ENCODE assay signal across 17 cellular contexts in genomic region chr3:183907911-183908331, GRCh38. TPM values are rescaled to one million over a fixed set of nuclear protein-coding genes. Genes with fewer than 3 reads are reported as not detected.
A peak's percentile ranks its signal among the peaks of the same experiment; 100 is the strongest.
DNase-seq lines count a peak whose midpoint lies in the region.
"Had no signal": no experiment of that assay in that cellular context is flagged by ENCODE, and none has a peak within 500 bp of the region (broad histone marks: within the 10 kb centered on the region; RNA-seq: fewer than 3 reads in every experiment).

No MANE protein-coding gene starts in this region.

- H3K36me3 Mint-ChIP-seq in immature natural killer cell, result no peaks in the 10 kb centered on the region
- H3K36me3 Mint-ChIP-seq: T-cell had no signal

- H2BK12ac ChIP-seq in trophoblast cell (ENCODE audit: low read length), result no peak overlapping the region

- H2AK5ac ChIP-seq in trophoblast cell (ENCODE audit: low read length), result no peak overlapping the region

- H3K14ac ChIP-seq in trophoblast cell (ENCODE audit: low read length), result no peak overlapping the region

- no peak overlapping the region for H4K8ac ChIP-seq in trophoblast cell (ENCODE audit: low read depth, low read length)

- H3K79me2 ChIP-seq in trophoblast cell (ENCODE audit: control insufficient read depth, insufficient read depth, low read length, poor library complexity), result no peaks in the 10 kb centered on the region

- no peak overlapping the region for H3K18ac ChIP-seq in trophoblast cell (ENCODE audit: low read length)

- no peak overlapping the region for H4K91ac ChIP-seq in trophoblast cell (ENCODE audit: low read depth, low read length)

- no peak overlapping the region for H3K23ac ChIP-seq in trophoblast cell (ENCODE audit: low read length)

- H4K12ac ChIP-seq in trophoblast cell (ENCODE audit: low read depth, low read length), result no peak overlapping the region

- H3K27ac ChIP-seq in trophoblast cell (ENCODE audit: low read depth, low read length), result no peak overlapping the region
- H3K27ac ChIP-seq: HL-60 had no signal

- H3K9ac ChIP-seq in trophoblast cell (ENCODE audit: low read length), result no peak overlapping the region

- no peaks in the 10 kb centered on the region for H3K79me1 ChIP-seq in trophoblast cell (ENCODE audit: low read length)

- H3K27ac Mint-ChIP-seq in immature natural killer cell, result no peak overlapping the region
- H3K27ac Mint-ChIP-seq: T-cell had no signal

- no peaks in the 10 kb centered on the region for H3K9me3 Mint-ChIP-seq in immature natural killer cell
- H3K9me3 Mint-ChIP-seq: T-cell had no signal

- H2BK120ac ChIP-seq in trophoblast cell (ENCODE audit: insufficient read depth, low read length, poor library complexity), result no peak overlapping the region

- H3K9me3 ChIP-seq in trophoblast cell (ENCODE audit: insufficient read depth, low read depth, low read length), result peaks cover 2% of the 10 kb centered on the region
- H3K9me3 ChIP-seq: Caco-2 had no signal

- H3K27me3 Mint-ChIP-seq in immature natural killer cell (ENCODE audit: low read depth in 3 of 3), result peaks cover 0 to 2% (median 2%) of the 10 kb centered on the region in 3 donors

- H3K36me3 ChIP-seq in trophoblast cell (ENCODE audit: control insufficient read depth in 1 of 2, insufficient read depth in 2 of 2, low read length in 2 of 2), result no peaks in the 10 kb centered on the region

- no peak overlapping the region for H3K4me3 Mint-ChIP-seq in immature natural killer cell
- H3K4me3 Mint-ChIP-seq: T-cell had no signal

- no peaks in the 10 kb centered on the region for H3K4me1 Mint-ChIP-seq in immature natural killer cell
- H3K4me1 Mint-ChIP-seq: T-cell had no signal

- no peaks in the 10 kb centered on the region for H3K27me3 ChIP-seq in trophoblast cell (ENCODE audit: insufficient read depth, low read length)

- H2BK5ac ChIP-seq in trophoblast cell (ENCODE audit: low read depth, low read length, poor library complexity), result no peak overlapping the region

- H3K4me2 ChIP-seq in trophoblast cell (ENCODE audit: low read length), result no peak overlapping the region

- no peak overlapping the region for H2AFZ ChIP-seq in trophoblast cell (ENCODE audit: insufficient read depth, low read length, poor library complexity)

- DNase-seq in NCI-H82 (lab: John Stamatoyannopoulos, UW), result peak; percentile 60
- DNase-seq in NCI-H82 treated with DMSO at 0.1 percent for 48 hours (lab: John Stamatoyannopoulos, UW; ENCODE audit: unreplicated experiment), result no peak
- peak; percentile 40 for DNase-seq in NCI-H1694 (lab: John Stamatoyannopoulos, UW)
- DNase-seq in SHP77 (lab: John Stamatoyannopoulos, UW), result peak; percentile 43 to 79
- no peak for DNase-seq in trophoblast cell
- no peak for DNase-seq in immature natural killer cell
- no peak for DNase-seq in NCI-H446 treated with DMSO at 0.1 percent for 48 hours (lab: John Stamatoyannopoulos, UW)
- DNase-seq: ACHN, AML-193, Caco-2, DMS79, HCEC 1CT, NCI-H2081 treated with DMSO at 0.1 percent for 48 hours, T-cell, T-helper 9 cell had no signal

- WGBS in trophoblast cell (ENCODE audit: extremely low coverage, insufficient coverage, insufficient read length), result no CpG with 5 or more reads among the region's 16 CpGs

- H3K4me1 ChIP-seq in trophoblast cell (ENCODE audit: control insufficient read depth in 1 of 2, insufficient read depth in 2 of 2, low read length in 2 of 2), result no peaks in the 10 kb centered on the region

- H3K4ac ChIP-seq in trophoblast cell (ENCODE audit: low read depth, low read length), result no peak overlapping the region

- peak overlapping the region; percentile 48 for H3K4me3 ChIP-seq in trophoblast cell (ENCODE audit: low read depth, low read length)
- H3K4me3 ChIP-seq: K562 had no signal

RNA-seq across cellular contexts. Expression of gene PARL, which starts 23.2 kb away (rescaled TPM):
- 54.4 and 56.6 TPM in 2 replicates for polyA plus RNA-seq in trophoblast cell (2013)
- 100 to 1,000 TPM in 2 of 3 donors, 10 to 100 TPM in 1; 82.7 to 180 (median 120) TPM for polyA plus RNA-seq in immature natural killer cell

Comparison
In these comparisons a context has a peak if more than half of its experiments do, and no peak if none do; other contexts are left out.
1. DNase-seq: peak in NCI-H82 (single experiment), NCI-H1694 (single experiment) and SHP77 (2 of 2); none in NCI-H82 treated with DMSO at 0.1 percent for 48 hours (single experiment), trophoblast cell (0 of 2), immature natural killer cell (0 of 3) and NCI-H446 treated with DMSO at 0.1 percent for 48 hours (single experiment).